Comparison of ENCODE assay signal across 28 cellular contexts in the genomic region with DNA sequence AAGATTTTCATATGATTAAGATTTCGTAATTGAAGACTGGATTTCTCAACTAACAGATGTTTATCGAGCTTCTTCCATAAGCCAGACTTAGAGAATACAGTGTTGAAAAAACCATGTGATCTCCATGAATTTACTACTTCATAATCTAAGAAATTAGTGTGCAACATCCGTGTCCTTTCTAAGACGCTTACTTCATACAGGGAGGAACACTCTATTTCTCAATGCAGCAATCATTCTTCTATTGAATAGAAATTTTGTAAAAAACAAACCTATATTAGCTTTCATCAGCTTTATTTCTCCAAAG.
"Had no signal": no experiment of that assay in that cellular context is flagged by ENCODE, and none has a peak within 500 bp of the region (broad histone marks: within the 10 kb centered on the region; RNA-seq: fewer than 3 reads in every experiment).

No MANE protein-coding gene starts in this region.

- H3K27ac ChIP-seq: adrenal gland, ascending aorta, epithelial cell of prostate, esophagus squamous epithelium, left lung, skin epidermis, uterus, WERI-Rb-1 had no signal

- H3K4me1 ChIP-seq: adrenal gland, ascending aorta, esophagus squamous epithelium, left lung, uterus had no signal

- ATAC-seq: activated CD4-positive, CD25-positive, alpha-beta regulatory T cell treated with anti-CD3 and anti-CD28 coated beads, Interleukin-2, amount 50 U/mL, for 24 hours; left lung; natural killer cell; stimulated activated memory B cell treated with anti-CD40 and anti-IgM and Interleukin-4, amounts not matched to agents 10 μg/mL and 1 μg/mL and 100 μg/mL, for 72 hours; stimulated activated naive CD8-positive, alpha-beta T cell treated with anti-CD3 and anti-CD28 coated beads, Interleukin-15, amount 100 ng/mL, for 72 hours had no signal

- H3K9me3 ChIP-seq: adrenal gland, ascending aorta, esophagus squamous epithelium, left lung, right lobe of liver, uterus had no signal

- H3K36me3 ChIP-seq: adrenal gland, ascending aorta, esophagus squamous epithelium, left lung, right lobe of liver, uterus, WERI-Rb-1 had no signal

- H3K4me3 ChIP-seq: adrenal gland, ascending aorta, esophagus squamous epithelium, left lung, lung, right lobe of liver, skin epidermis, uterus had no signal

- DNase-seq: activated CD4-positive, alpha-beta T cell treated with anti-CD3 and anti-CD28 coated beads for 48 hours; activated CD4-positive, alpha-beta T cell treated with anti-CD3 and anti-CD28 coated beads, Interleukin-2, amount 50 U/mL, for 48 hours; activated CD8-positive, alpha-beta memory T cell treated with anti-CD3 and anti-CD28 coated beads for 24 hours; activated effector memory CD4-positive, alpha-beta T cell treated with anti-CD3 and anti-CD28 coated beads, Interleukin-2, amount 50 U/mL, for 16 hours; activated naive CD4-positive, alpha-beta T cell treated with anti-CD3 and anti-CD28 coated beads for 36 hours; activated naive CD8-positive, alpha-beta T cell treated with anti-CD3 and anti-CD28 coated beads for 36 hours; activated T-cell treated with anti-CD3 and anti-CD28 coated beads, Interleukin-2, amount 50 U/mL, for 1 hour; adrenal gland; effector CD4-positive, alpha-beta T cell; esophagus squamous epithelium; foreskin melanocyte; left lung; mesendoderm; natural killer cell; right lobe of liver; stimulated activated CD4-positive, alpha-beta T cell treated with anti-CD3 and anti-CD28 coated beads, Interleukin-12 subunit alpha, Interleukin-12 subunit beta, amount 100 ng/mL, for 4 hours; stimulated activated CD4-positive, alpha-beta T cell treated with anti-CD3 and anti-CD28 coated beads, Interleukin-4, amount 100 ng/mL, for 1 hour; stimulated activated naive CD8-positive, alpha-beta T cell treated with anti-CD3 and anti-CD28 coated beads, Interleukin-15, amount 100 ng/mL, for 72 hours; substantia nigra; T1000; uterus had no signal

- H3K27me3 ChIP-seq: adrenal gland, ascending aorta, esophagus squamous epithelium, left lung, right lobe of liver, uterus had no signal
